In the genomic region with DNA sequence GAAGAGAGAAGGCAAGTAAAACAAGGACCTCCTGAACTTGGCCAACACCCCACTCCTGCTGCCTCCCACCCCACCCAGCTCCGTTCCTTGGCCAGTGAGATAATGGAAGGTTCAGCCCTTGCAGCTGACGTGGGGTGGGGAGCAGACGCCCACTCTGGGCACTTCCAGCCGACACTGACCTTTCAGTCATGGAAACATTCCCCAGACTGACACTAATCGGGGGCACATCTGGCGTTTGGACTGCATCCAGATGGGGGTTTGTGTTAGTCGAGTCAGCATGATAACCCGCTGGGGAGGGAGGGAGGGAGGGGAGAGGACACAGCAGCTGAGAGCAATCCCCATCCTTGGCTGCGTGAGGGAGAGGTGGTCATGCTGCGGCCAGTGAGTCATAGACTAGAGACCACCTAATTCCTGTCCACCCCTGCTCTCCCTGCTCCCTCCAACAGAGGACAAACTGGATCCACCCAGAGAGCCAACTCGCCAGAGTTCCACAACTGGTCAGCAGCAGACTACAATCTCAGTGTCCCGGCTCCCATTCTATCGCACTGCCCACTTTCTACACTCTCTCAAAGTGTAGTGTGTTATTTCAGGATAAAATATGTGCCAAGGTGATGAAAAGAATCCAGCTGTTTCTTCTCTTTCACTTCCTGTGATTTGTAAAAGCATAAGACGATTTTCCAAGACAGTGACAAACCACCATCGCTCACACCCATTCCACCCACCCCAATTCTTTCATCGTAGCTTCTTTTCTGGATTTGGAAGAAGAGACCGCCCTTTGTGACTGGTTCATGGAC, we compare ENCODE assay signal across 11 cellular contexts.
DNase-seq lines count a peak whose midpoint lies in the region; ATAC-seq and TF ChIP-seq lines count a peak whose summit lies in the region.
"Had no signal": no experiment of that assay in that cellular context is flagged by ENCODE, and none has a peak within 500 bp of the region (broad histone marks: within the 10 kb centered on the region; RNA-seq: fewer than 3 reads in every experiment).

No MANE protein-coding gene starts in this region.

- H3K4me1 Mint-ChIP-seq in T-cell = no peaks in the 10 kb centered on the region

- no peak for TF ChIP-seq EP300 in suprapubic skin (IDR thresholded peaks at IDR 0.05)

- CTCF ChIA-PET in T-cell (lab: Charles Lee) = no interaction called here

- H2BK12ac ChIP-seq in mesenchymal stem cell (ENCODE audit: low read length in 2 of 2) = peak overlapping the region; percentile 79 to 83

- no peaks in the 10 kb centered on the region for H3K79me1 ChIP-seq in mesenchymal stem cell (replicated peaks; ENCODE audit: low read length, poor library complexity, severe bottlenecking)

- H3K18ac ChIP-seq in mesenchymal stem cell (ENCODE audit: low read depth in 1 of 2, low read length in 2 of 2) = peak overlapping the region; percentile 56 to 64

- H3K4me3 Mint-ChIP-seq in T-cell = no peak overlapping the region

- peak overlapping the region; percentile 78 for H4K8ac ChIP-seq in mesenchymal stem cell (ENCODE audit: low read length)

- TF ChIP-seq CTCF in coronary artery (IDR thresholded peaks at IDR 0.05) = no peak
- no peak for TF ChIP-seq CTCF in suprapubic skin (IDR thresholded peaks at IDR 0.05)

- no peak for TF ChIP-seq POLR2A in suprapubic skin (IDR thresholded peaks at IDR 0.05)

- no peak overlapping the region for H3K23ac ChIP-seq in mesenchymal stem cell (ENCODE audit: low read length in 2 of 2)

- peak overlapping the region; percentile 18 to 80 for H3K27ac ChIP-seq in coronary artery
- H3K27ac ChIP-seq in mesenchymal stem cell (ENCODE audit: low read length, poor library complexity, severe bottlenecking) = peak overlapping the region; percentile 58
- peak overlapping the region; percentile 74 for H3K27ac ChIP-seq in suprapubic skin
- H3K27ac ChIP-seq: KMS-11, parathyroid adenoma had no signal

- H3K4me3 ChIP-seq in coronary artery = peak overlapping the region; percentile 55
- H3K4me3 ChIP-seq in mesenchymal stem cell (ENCODE audit: insufficient read depth in 1 of 2, low read depth in 1 of 2, low read length in 2 of 2) = peak overlapping the region in 1 of 2 experiments; percentile 56
- H3K4me3 ChIP-seq in suprapubic skin = no peak overlapping the region

- POLR2A ChIA-PET in T-cell (lab: Charles Lee) = interaction anchor here in 1 of 2 donors (0.6 kb wide), 1 partner anchor 85 kb away, joined by 3 read pairs; no protein-coding TSS in a partner anchor

- H3K27ac Mint-ChIP-seq in T-cell = no peak overlapping the region

- peaks cover 3% of the 10 kb centered on the region in 2 donors for H3K27me3 Mint-ChIP-seq in T-cell

- WGBS in mesenchymal stem cell = 51% methylated on average over 8 of the region's 17 CpGs
- WGBS in suprapubic skin = 57% methylated on average over 16 of the region's 17 CpGs

- H3K27me3 ChIP-seq in mesenchymal stem cell (ENCODE audit: control insufficient read depth in 1 of 2, insufficient read depth in 1 of 2, low read length in 2 of 2) = no peaks in the 10 kb centered on the region
- H3K27me3 ChIP-seq in suprapubic skin = no peaks in the 10 kb centered on the region

- peak overlapping the region; percentile 77 for H4K91ac ChIP-seq in mesenchymal stem cell (ENCODE audit: low read length)

- H2BK120ac ChIP-seq in mesenchymal stem cell (ENCODE audit: low read depth, low read length) = peak overlapping the region; percentile 9

- H3K9me3 ChIP-seq in mesenchymal stem cell (ENCODE audit: control insufficient read depth, low read length) (no peaks in the 10 kb centered on the region), suprapubic skin (no peaks in the 10 kb centered on the region)

- H2AK5ac ChIP-seq in mesenchymal stem cell (ENCODE audit: low read length, severe bottlenecking) = peak overlapping the region; percentile 20

- H2AFZ ChIP-seq in mesenchymal stem cell (ENCODE audit: low read depth, low read length) = no peak overlapping the region
- H2AFZ ChIP-seq: parathyroid adenoma had no signal

- no peak overlapping the region for H2BK5ac ChIP-seq in mesenchymal stem cell (ENCODE audit: low read depth, low read length, poor library complexity, severe bottlenecking)

- H3K4me2 ChIP-seq in mesenchymal stem cell (ENCODE audit: low read length, poor library complexity, severe bottlenecking) = no peak overlapping the region
- H3K4me2 ChIP-seq: KMS-11 had no signal

- DNase-seq in NCI-H226 (peak; percentile 78), coronary artery (ENCODE audit: low spot score) (peak; percentile 89), mesenchymal stem cell (peak; percentile 86), suprapubic skin (ENCODE audit: low spot score in 2 of 2) (peak; percentile 91 to 94), hypothalamus (lab: John Stamatoyannopoulos, UW) (no peak), SW 1271 (lab: John Stamatoyannopoulos, UW) (no peak), T-cell (no peak)
- DNase-seq: GDM1 had no signal

- H3K4me1 ChIP-seq in mesenchymal stem cell (ENCODE audit: control insufficient read depth, insufficient read depth, low read depth, low read length) (peaks cover 40% of the 10 kb centered on the region), suprapubic skin (peaks cover 28% of the 10 kb centered on the region)
- H3K4me1 ChIP-seq: parathyroid adenoma had no signal

- no peak overlapping the region for H3K14ac ChIP-seq in mesenchymal stem cell (ENCODE audit: low read length in 2 of 2)

- no peaks in the 10 kb centered on the region for H3K9me3 Mint-ChIP-seq in T-cell

- H3K9ac ChIP-seq in mesenchymal stem cell (ENCODE audit: low read length) = peak overlapping the region; percentile 67
- H3K9ac ChIP-seq: KMS-11, parathyroid adenoma had no signal

- no peaks in the 10 kb centered on the region for H3K36me3 Mint-ChIP-seq in T-cell

- H3K4ac ChIP-seq in mesenchymal stem cell (ENCODE audit: low read depth in 1 of 2, low read length in 2 of 2) = peak overlapping the region; percentile 2 to 3

- no peak for ATAC-seq in HG02610 (IDR thresholded peaks at IDR 0.05; ENCODE audit: unreplicated experiment)
- ATAC-seq in T-cell (replicated peaks in 1 of 4) = no peak

- no peaks in the 10 kb centered on the region for H3K36me3 ChIP-seq in mesenchymal stem cell (ENCODE audit: control insufficient read depth in 1 of 2, insufficient read depth in 2 of 2, low read depth in 1 of 2, low read length in 2 of 2)
- no peaks in the 10 kb centered on the region for H3K36me3 ChIP-seq in suprapubic skin

- H2BK15ac ChIP-seq in mesenchymal stem cell (ENCODE audit: low read depth, poor library complexity, severe bottlenecking) = no peak overlapping the region

Comparison
In these comparisons a context has a peak if more than half of its experiments do, and no peak if none do; other contexts are left out.
1. DNase-seq: peak in NCI-H226 (single experiment), coronary artery (single experiment), mesenchymal stem cell (single experiment) and suprapubic skin (2 of 2); none in hypothalamus (0 of 51), SW 1271 (0 of 2) and T-cell (0 of 34).
2. Peak in every context shown above with its lines, with median percentiles within 50 percentile points of each other: H3K27ac ChIP-seq.